In the genomic region with DNA sequence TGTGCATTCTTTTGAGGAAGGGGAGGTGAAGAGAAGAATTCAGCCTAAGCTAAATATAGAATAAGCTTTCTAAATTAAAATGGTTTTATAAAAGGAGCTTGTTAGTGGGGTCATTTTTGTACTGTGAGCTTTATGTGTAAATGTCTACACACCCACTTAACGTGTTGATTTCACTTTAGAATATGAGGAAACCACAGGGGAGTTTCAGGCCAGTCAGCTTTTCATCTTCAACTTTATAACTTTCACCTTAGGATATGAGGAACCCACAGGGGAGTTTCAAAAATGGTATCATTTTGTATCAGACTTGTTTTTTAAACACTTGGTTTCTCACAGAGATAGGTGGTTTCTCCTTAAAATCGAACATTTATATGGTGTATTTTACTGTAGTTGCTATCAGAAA, we compare ENCODE assay signal across 7 cellular contexts.
DNase-seq lines count a peak whose midpoint lies in the region; ATAC-seq and TF ChIP-seq lines count a peak whose summit lies in the region.
"Not testable (repeated sequence)": the region's sequence is repeated elsewhere in the genome, so short reads cannot be mapped to it uniquely, and the experiment has no call there.

No MANE protein-coding gene starts in this region.

- ATAC-seq in heart left ventricle, result not testable (repeated sequence)

- H3K4me1 ChIP-seq in GM23248 (ENCODE audit: insufficient read depth); SJSA1 (replicated peaks): not testable (repeated sequence)
- H3K4me1 ChIP-seq in heart left ventricle, result peaks cover 0 to 12% (median 0%) of the 10 kb centered on the region in 12 donors

- peak overlapping the region; percentile 88 for H3K9ac ChIP-seq in GM23248

- not testable (repeated sequence) for H3K9me3 ChIP-seq in GM23248 (ENCODE audit: low read depth); SJSA1 (replicated peaks); heart left ventricle

- TF ChIP-seq CTCF in heart left ventricle (IDR thresholded peaks at IDR 0.05); nephron (IDR thresholded peaks at IDR 0.05; ENCODE audit: unreplicated experiment in 3 of 3): not testable (repeated sequence)

- H2AFZ ChIP-seq in GM23248, result peak overlapping the region; percentile 90

- intact Hi-C loops in heart left ventricle (cut with DNase I), result not testable (repeated sequence)

- H3K9me2 ChIP-seq in GM23248 (ENCODE audit: insufficient read depth), result not testable (repeated sequence)

- peak overlapping the region; percentile 92 to 97 (median 96) for H3K27ac Mint-ChIP-seq in nephron

- peaks cover 42% of the 10 kb centered on the region for H3K79me2 ChIP-seq in GM23248 (ENCODE audit: insufficient read depth)

- whole genome bisulfite sequencing in GM23248 (ENCODE audit: low coverage in 1 of 2, low lambda C conversion rate in 2 of 2, missing lambda C conversion rate in 2 of 2), 2 experiments, result 24 to 31% methylated on average over 2 of the region's 2 CpGs
- 5 to 41% (median 15%) methylated on average over 1 to 2 of the region's 2 CpGs for WGBS in heart left ventricle, 4 donors

- not testable (repeated sequence) for TF ChIP-seq POLR2A in heart left ventricle (IDR thresholded peaks at IDR 0.05)

- H3K36me3 ChIP-seq in GM23248 (ENCODE audit: low read depth); SJSA1; heart left ventricle: not testable (repeated sequence)

- not testable (repeated sequence) for H3K27me3 Mint-ChIP-seq in nephron (ENCODE audit: low read depth)

- H3K36me3 Mint-ChIP-seq in nephron (ENCODE audit: low read depth), result not testable (repeated sequence)

- H3K4me3 ChIP-seq in GM23248 (peak overlapping the region; percentile 90), SJSA1 (peak overlapping the region; percentile 51), heart left ventricle (peak overlapping the region in 11 of 12 donors; percentile 43 to 81 (median 63))

- H3K4me2 ChIP-seq in GM23248 (ENCODE audit: unreplicated experiment), result peak overlapping the region; percentile 99

- H3F3A ChIP-seq in GM23248 (ENCODE audit: insufficient read depth), result not testable (repeated sequence)

- peak overlapping the region; percentile 87 for H3K27ac ChIP-seq in GM23248
- H3K27ac ChIP-seq in SJSA1, result peak overlapping the region; percentile 91
- H3K27ac ChIP-seq in caudate nucleus (ENCODE audit: low read depth, low read length), result peak overlapping the region; percentile 44
- peak overlapping the region in 11 of 12 donors; percentile 80 to 95 (median 89) for H3K27ac ChIP-seq in heart left ventricle

- H3K4me3 Mint-ChIP-seq in nephron, result peak overlapping the region; percentile 82 to 92 (median 88)

- not testable (repeated sequence) for DNase-seq in GM23248; SJSA1 (ENCODE audit: low read depth in 1 of 2, low spot score in 2 of 2); caudate nucleus (lab: John Stamatoyannopoulos, UW); heart left ventricle
- DNase-seq in activated gamma-delta T cell treated with anti-CD3 and anti-CD28 coated beads, Interleukin-2, amount 50 U/mL, for 16 hours (ENCODE audit: low read depth), result peak; percentile 2
- peak; percentile 17 for DNase-seq in stimulated activated CD4-positive, alpha-beta T cell treated with anti-CD3 and anti-CD28 coated beads, Interleukin-4, amount 100 ng/mL, for 24 hours

- not testable (repeated sequence) for H3K27me3 ChIP-seq in GM23248 (replicated peaks; ENCODE audit: insufficient read depth); SJSA1 (replicated peaks); heart left ventricle

- not testable (repeated sequence) for H3K4me1 Mint-ChIP-seq in nephron

- H3K9me3 Mint-ChIP-seq in nephron, result not testable (repeated sequence)

- not testable (repeated sequence) for H4K20me1 ChIP-seq in GM23248 (ENCODE audit: insufficient read depth)

- in situ Hi-C loops in GM23248 (cut with MboI), result not testable (repeated sequence)
